Comparison of ENCODE assay signal across 11 cellular contexts in the genomic region with DNA sequence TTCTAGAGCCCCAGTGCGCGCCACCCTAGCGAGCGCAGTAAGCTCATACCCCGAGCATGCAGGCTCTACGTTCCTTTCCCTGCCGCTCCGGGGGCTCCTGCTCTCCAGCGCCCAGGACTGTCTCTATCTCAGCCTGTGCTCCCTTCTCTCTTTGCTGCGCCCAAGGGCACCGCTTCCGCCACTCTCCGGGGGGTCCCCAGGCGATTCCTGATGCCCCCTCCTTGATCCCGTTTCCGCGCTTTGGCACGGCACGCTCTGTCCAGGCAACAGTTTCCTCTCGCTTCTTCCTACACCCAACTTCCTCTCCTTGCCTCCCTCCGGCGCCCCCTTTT. TPM values are rescaled to one million over a fixed set of nuclear protein-coding genes. Genes with fewer than 3 reads are reported as not detected.
A peak's percentile ranks its signal among the peaks of the same experiment; 100 is the strongest.
DNase-seq lines count a peak whose midpoint lies in the region; ATAC-seq and TF ChIP-seq lines count a peak whose summit lies in the region.
"Had no signal": no experiment of that assay in that cellular context is flagged by ENCODE, and none has a peak within 500 bp of the region (broad histone marks: within the 10 kb centered on the region; RNA-seq: fewer than 3 reads in every experiment).

No MANE protein-coding gene starts in this region.

- CTCF ChIA-PET in mammary epithelial cell (lab: Charles Lee; ENCODE audit: low non-redundant PET): no interaction called here

- H3K79me2 ChIP-seq in hepatocyte: no peaks in the 10 kb centered on the region
- H3K79me2 ChIP-seq in osteoblast (ENCODE audit: insufficient read depth, low read length): no peaks in the 10 kb centered on the region
- H3K79me2 ChIP-seq in mammary epithelial cell (ENCODE audit: insufficient read depth, low read length): no peaks in the 10 kb centered on the region

- no peak for TF ChIP-seq CTCF in AG10803 (conservative IDR thresholded peaks at IDR 0.05; ENCODE audit: low read length)
- TF ChIP-seq CTCF in hepatocyte (IDR thresholded peaks at IDR 0.05; ENCODE audit: poor library complexity): no peak
- no peak for TF ChIP-seq CTCF in osteoblast (IDR thresholded peaks at IDR 0.05; ENCODE audit: extremely low read depth, low read depth, low read length)
- TF ChIP-seq CTCF in mammary epithelial cell (conservative IDR thresholded peaks at IDR 0.05 in 1 of 2, IDR thresholded peaks at IDR 0.05 in 1 of 2; ENCODE audit: extremely low read depth in 1 of 2, insufficient read depth in 1 of 2, low read depth in 1 of 2, low read length in 2 of 2): no peak

- ATAC-seq in SK-N-SH treated with all-trans-retinoic acid at 6 μM for 48 hours: peak; percentile 65

- H3K9ac ChIP-seq in mammary epithelial cell (ENCODE audit: insufficient read depth, low read length): no peak overlapping the region

- DNase-seq in AG10803 (ENCODE audit: low read depth) (no peak), hepatocyte (ENCODE audit: low spot score) (no peak), osteoblast (ENCODE audit: insufficient read length, low spot score, missing footprints) (peak; percentile 66), NCI-H187 treated with DMSO at 0.1 percent for 48 hours (lab: John Stamatoyannopoulos, UW) (no peak), NOMO-1 (lab: John Stamatoyannopoulos, UW; ENCODE audit: unreplicated experiment in 2 of 2) (no peak), mammary epithelial cell (no peak), NCI-H446 treated with DMSO at 0.1 percent for 48 hours (lab: John Stamatoyannopoulos, UW) (no peak)
- DNase-seq: C1 segment of cervical spinal cord, NCI-H1694 had no signal

- H3K9me3 ChIP-seq in hepatocyte (ENCODE audit: low read depth) (no peaks in the 10 kb centered on the region), osteoblast (ENCODE audit: low read depth, low read length) (no peaks in the 10 kb centered on the region), mammary epithelial cell (replicated peaks; ENCODE audit: insufficient read depth, low read length) (no peaks in the 10 kb centered on the region)

- dilution Hi-C loops in mammary epithelial cell (cut with HindIII; ENCODE audit: low sequenced_read_pairs): no loop called here

- H2AFZ ChIP-seq in hepatocyte: no peak overlapping the region
- peak overlapping the region; percentile 47 for H2AFZ ChIP-seq in osteoblast (ENCODE audit: low read length)
- H2AFZ ChIP-seq in mammary epithelial cell (ENCODE audit: low read depth, low read length): no peak overlapping the region

- H3K4me1 ChIP-seq in hepatocyte (ENCODE audit: insufficient read depth) (no peaks in the 10 kb centered on the region), osteoblast (ENCODE audit: insufficient read depth, low read length) (peaks cover 1% of the 10 kb centered on the region), mammary epithelial cell (ENCODE audit: insufficient read depth, low read length) (no peaks in the 10 kb centered on the region)

- no TSS peak for BruUV-seq in mammary epithelial cell (replicated peaks; lab: Mats Ljungman, UMichigan)

- peaks cover 86% of the 10 kb centered on the region for H3K27me3 ChIP-seq in hepatocyte
- peaks cover 5% of the 10 kb centered on the region for H3K27me3 ChIP-seq in osteoblast (ENCODE audit: insufficient read depth, low read length)
- H3K27me3 ChIP-seq in mammary epithelial cell (ENCODE audit: insufficient read depth, low read length): peaks cover 18% of the 10 kb centered on the region

- H3K27ac ChIP-seq in hepatocyte (no peak overlapping the region), osteoblast (ENCODE audit: low read depth, low read length) (no peak overlapping the region), mammary epithelial cell (ENCODE audit: insufficient read depth, low read depth, low read length) (no peak overlapping the region)

- no peaks in the 10 kb centered on the region for H3K36me3 ChIP-seq in hepatocyte (replicated peaks; ENCODE audit: insufficient read depth, low read depth)
- H3K36me3 ChIP-seq in osteoblast (ENCODE audit: insufficient read depth, low read length): no peaks in the 10 kb centered on the region
- H3K36me3 ChIP-seq in mammary epithelial cell (ENCODE audit: insufficient read depth, low read length): no peaks in the 10 kb centered on the region

- whole genome bisulfite sequencing in hepatocyte (ENCODE audit: low lambda C conversion rate, missing lambda C conversion rate): 1% methylated on average over 21 of the region's 22 CpGs
- 0% methylated on average over 10 of the region's 22 CpGs for WGBS in mammary epithelial cell (ENCODE audit: low coverage, missing lambda C conversion rate)

- in situ Hi-C loops in mammary epithelial cell (cut with MboI; ENCODE audit: low sequenced_read_pairs in 2 of 2): no loop called here

- H3K4me3 ChIP-seq in AG10803 (ENCODE audit: low read length): peak overlapping the region; percentile 29
- H3K4me3 ChIP-seq in hepatocyte: no peak overlapping the region
- peak overlapping the region; percentile 66 for H3K4me3 ChIP-seq in osteoblast (ENCODE audit: insufficient read depth, low read length)
- H3K4me3 ChIP-seq in mammary epithelial cell (replicated peaks in 1 of 3; ENCODE audit: insufficient read depth in 1 of 3, low read depth in 2 of 3, low read length in 3 of 3): no peak overlapping the region

- intact Hi-C loops in mammary epithelial cell (cut with micrococcal nuclease): no loop called here

- H3K4me2 ChIP-seq in hepatocyte: peak overlapping the region; percentile 70
- H3K4me2 ChIP-seq in osteoblast (ENCODE audit: insufficient read depth, low read length): peak overlapping the region; percentile 64
- no peak overlapping the region for H3K4me2 ChIP-seq in mammary epithelial cell (ENCODE audit: insufficient read depth, low read depth, low read length)

- no peaks in the 10 kb centered on the region for H3K9me2 ChIP-seq in hepatocyte (replicated peaks; ENCODE audit: insufficient read depth)

- no peaks in the 10 kb centered on the region for H4K20me1 ChIP-seq in hepatocyte (ENCODE audit: insufficient read depth, poor library complexity, severe bottlenecking)
- no peaks in the 10 kb centered on the region for H4K20me1 ChIP-seq in osteoblast (ENCODE audit: insufficient read depth, low read length)
- no peaks in the 10 kb centered on the region for H4K20me1 ChIP-seq in mammary epithelial cell (ENCODE audit: insufficient read depth, low read length)

TF ChIP-seq in SK-N-SH treated with all-trans-retinoic acid at 6 μM for 48 hours, 23 proteins besides CTCF, POLR2A, EP300 and RAD21 (continues in another document):
- no peak for TF ChIP-seq ESRRG (CRISPR knock-in tag; IDR thresholded peaks at IDR 0.05)
- TF ChIP-seq, protein P1, sequence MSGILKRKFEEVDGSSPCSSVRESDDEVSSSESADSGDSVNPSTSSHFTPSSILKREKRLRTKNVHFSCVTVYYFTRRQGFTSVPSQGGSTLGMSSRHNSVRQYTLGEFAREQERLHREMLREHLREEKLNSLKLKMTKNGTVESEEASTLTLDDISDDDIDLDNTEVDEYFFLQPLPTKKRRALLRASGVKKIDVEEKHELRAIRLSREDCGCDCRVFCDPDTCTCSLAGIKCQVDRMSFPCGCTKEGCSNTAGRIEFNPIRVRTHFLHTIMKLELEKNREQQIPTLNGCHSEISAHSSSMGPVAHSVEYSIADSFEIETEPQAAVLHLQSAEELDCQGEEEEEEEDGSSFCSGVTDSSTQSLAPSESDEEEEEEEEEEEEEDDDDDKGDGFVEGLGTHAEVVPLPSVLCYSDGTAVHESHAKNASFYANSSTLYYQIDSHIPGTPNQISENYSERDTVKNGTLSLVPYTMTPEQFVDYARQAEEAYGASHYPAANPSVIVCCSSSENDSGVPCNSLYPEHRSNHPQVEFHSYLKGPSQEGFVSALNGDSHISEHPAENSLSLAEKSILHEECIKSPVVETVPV (CRISPR knock-in tag; IDR thresholded peaks at IDR 0.05): no peak
- no peak for TF ChIP-seq ZNF8 (CRISPR knock-in tag; IDR thresholded peaks at IDR 0.05)
- no peak for TF ChIP-seq SNAI2 (CRISPR knock-in tag; IDR thresholded peaks at IDR 0.05)
- no peak for TF ChIP-seq TCF4 (CRISPR knock-in tag; IDR thresholded peaks at IDR 0.05; ENCODE audit: borderline replicate concordance)
- TF ChIP-seq, protein P2, sequence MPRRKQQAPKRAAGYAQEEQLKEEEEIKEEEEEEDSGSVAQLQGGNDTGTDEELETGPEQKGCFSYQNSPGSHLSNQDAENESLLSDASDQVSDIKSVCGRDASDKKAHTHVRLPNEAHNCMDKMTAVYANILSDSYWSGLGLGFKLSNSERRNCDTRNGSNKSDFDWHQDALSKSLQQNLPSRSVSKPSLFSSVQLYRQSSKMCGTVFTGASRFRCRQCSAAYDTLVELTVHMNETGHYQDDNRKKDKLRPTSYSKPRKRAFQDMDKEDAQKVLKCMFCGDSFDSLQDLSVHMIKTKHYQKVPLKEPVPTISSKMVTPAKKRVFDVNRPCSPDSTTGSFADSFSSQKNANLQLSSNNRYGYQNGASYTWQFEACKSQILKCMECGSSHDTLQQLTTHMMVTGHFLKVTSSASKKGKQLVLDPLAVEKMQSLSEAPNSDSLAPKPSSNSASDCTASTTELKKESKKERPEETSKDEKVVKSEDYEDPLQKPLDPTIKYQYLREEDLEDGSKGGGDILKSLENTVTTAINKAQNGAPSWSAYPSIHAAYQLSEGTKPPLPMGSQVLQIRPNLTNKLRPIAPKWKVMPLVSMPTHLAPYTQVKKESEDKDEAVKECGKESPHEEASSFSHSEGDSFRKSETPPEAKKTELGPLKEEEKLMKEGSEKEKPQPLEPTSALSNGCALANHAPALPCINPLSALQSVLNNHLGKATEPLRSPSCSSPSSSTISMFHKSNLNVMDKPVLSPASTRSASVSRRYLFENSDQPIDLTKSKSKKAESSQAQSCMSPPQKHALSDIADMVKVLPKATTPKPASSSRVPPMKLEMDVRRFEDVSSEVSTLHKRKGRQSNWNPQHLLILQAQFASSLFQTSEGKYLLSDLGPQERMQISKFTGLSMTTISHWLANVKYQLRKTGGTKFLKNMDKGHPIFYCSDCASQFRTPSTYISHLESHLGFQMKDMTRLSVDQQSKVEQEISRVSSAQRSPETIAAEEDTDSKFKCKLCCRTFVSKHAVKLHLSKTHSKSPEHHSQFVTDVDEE (CRISPR knock-in tag; IDR thresholded peaks at IDR 0.05): no peak
- TF ChIP-seq, protein P3, sequence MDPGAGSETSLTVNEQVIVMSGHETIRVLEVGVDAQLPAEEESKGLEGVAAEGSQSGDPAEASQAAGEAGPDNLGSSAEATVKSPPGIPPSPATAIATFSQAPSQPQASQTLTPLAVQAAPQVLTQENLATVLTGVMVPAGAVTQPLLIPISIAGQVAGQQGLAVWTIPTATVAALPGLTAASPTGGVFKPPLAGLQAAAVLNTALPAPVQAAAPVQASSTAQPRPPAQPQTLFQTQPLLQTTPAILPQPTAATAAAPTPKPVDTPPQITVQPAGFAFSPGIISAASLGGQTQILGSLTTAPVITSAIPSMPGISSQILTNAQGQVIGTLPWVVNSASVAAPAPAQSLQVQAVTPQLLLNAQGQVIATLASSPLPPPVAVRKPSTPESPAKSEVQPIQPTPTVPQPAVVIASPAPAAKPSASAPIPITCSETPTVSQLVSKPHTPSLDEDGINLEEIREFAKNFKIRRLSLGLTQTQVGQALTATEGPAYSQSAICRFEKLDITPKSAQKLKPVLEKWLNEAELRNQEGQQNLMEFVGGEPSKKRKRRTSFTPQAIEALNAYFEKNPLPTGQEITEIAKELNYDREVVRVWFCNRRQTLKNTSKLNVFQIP (CRISPR knock-in tag; IDR thresholded peaks at IDR 0.05; ENCODE audit: borderline replicate concordance, low read depth): no peak

RNA-seq across cellular contexts. Expression of a gene that starts 0.8 kb away (rescaled TPM):
- total RNA-seq in hepatocyte (not detected in 2 replicates), osteoblast (under 0.01 TPM in 1 of 2 replicates, not detected in the other), mammary epithelial cell (not detected)
- polyA plus RNA-seq in hepatocyte (not detected in 2 replicates), mammary epithelial cell (not detected)
- polyA minus RNA-seq in mammary epithelial cell: not detected
- total RNA-seq: mesothelial cell of epicardium had no signal

Comparison
In these comparisons a context has a peak if more than half of its experiments do, and no peak if none do; other contexts are left out.
1. H3K4me3 ChIP-seq: peak in AG10803 (single experiment) and osteoblast (single experiment); none in hepatocyte (single experiment) and mammary epithelial cell (0 of 3).